Comparison of ENCODE assay signal across 8 cellular contexts in genomic region chr1:63615809-63616420, GRCh38. TPM values are rescaled to one million over a fixed set of nuclear protein-coding genes. Genes with fewer than 3 reads are reported as not detected.
DNase-seq lines count a peak whose midpoint lies in the region; ATAC-seq, FAIRE-seq and TF ChIP-seq lines count a peak whose summit lies in the region.

No MANE protein-coding gene starts in this region.

- H3K9ac ChIP-seq in H1 (replicated peaks in 1 of 4; ENCODE audit: extremely low read depth in 1 of 4, low read depth in 3 of 4, low read length in 3 of 4): no peak overlapping the region

- H3K23me2 ChIP-seq in H1 (ENCODE audit: low read depth, low read length): no peaks in the 10 kb centered on the region

- H3K4ac ChIP-seq in H1 (replicated peaks; ENCODE audit: insufficient read length, low read depth, low read length): no peak overlapping the region

- H3K27ac ChIP-seq in H1 (ENCODE audit: low read depth, low read length): no peak overlapping the region

- H3K4me1 ChIP-seq in H1 (replicated peaks in 1 of 4; ENCODE audit: control insufficient read depth in 3 of 4, insufficient read depth in 4 of 4, low read length in 3 of 4): peaks cover 0 to 12% (median 0%) of the 10 kb centered on the region in 4 experiments; a peak in 1 of 7 replicates

- no peaks in the 10 kb centered on the region; the same call in 1 of the 2 replicates for H3K79me1 ChIP-seq in H1 (ENCODE audit: low read depth, low read length)

- H4K20me1 ChIP-seq in H1 (replicated peaks in 1 of 2; ENCODE audit: control insufficient read depth in 1 of 2, insufficient read depth in 2 of 2, low read length in 2 of 2): no peaks in the 10 kb centered on the region

- TF ChIP-seq CTCF in H1 (IDR thresholded peaks at IDR 0.05; ENCODE audit: control extremely low read depth in 1 of 3, insufficient read depth in 1 of 3, low read depth in 1 of 3, low read length in 3 of 3): peak; percentile 31 to 72 (median 59)

- H3K4me2 ChIP-seq in H1 (ENCODE audit: insufficient read depth in 1 of 2, low read depth in 2 of 2, low read length in 2 of 2): no peak overlapping the region

- H3K56ac ChIP-seq in H1 (replicated peaks; ENCODE audit: insufficient read length, low read depth, low read length): no peak overlapping the region

- no peak overlapping the region for H3K27ac Mint-ChIP-seq in activated CD8-positive, alpha-beta T cell treated with anti-CD3 and anti-CD28 coated beads, Interleukin-2, amount 10 ng/mL, durations not matched to agents 7 days and 5 days
- no peak overlapping the region for H3K27ac Mint-ChIP-seq in stimulated activated effector memory CD8-positive, alpha-beta T cell treated with anti-CD3 and anti-CD28 coated beads, Interleukin-12 subunit alpha, Interleukin-12 subunit beta, amount 100 ng/mL, for 72 hours

- H3K9me3 ChIP-seq in H1 (ENCODE audit: insufficient read depth in 2 of 2, low read depth in 1 of 2, low read length in 1 of 2): no peaks in the 10 kb centered on the region

- H2BK15ac ChIP-seq in H1 (ENCODE audit: low read length): no peak overlapping the region

- peak; percentile 84 to 85 for TF ChIP-seq RAD21 in H1 (IDR thresholded peaks at IDR 0.05 in 1 of 2, conservative IDR thresholded peaks at IDR 0.05 in 1 of 2; ENCODE audit: low read depth in 2 of 2, low read length in 2 of 2)

- H3K23ac ChIP-seq in H1 (ENCODE audit: insufficient read length): no peak overlapping the region

- no peak overlapping the region for H4K5ac ChIP-seq in H1 (ENCODE audit: insufficient read length, low read depth, low read length)

- no peaks in the 10 kb centered on the region for H3K79me2 ChIP-seq in H1 (ENCODE audit: control insufficient read depth in 1 of 2, insufficient read depth in 2 of 2, low read length in 2 of 2)

- FAIRE-seq in GM12892 (lab: Jason Lieb, UNC) (peak; percentile 36), H1 (lab: Jason Lieb, UNC) (peak; percentile 97)

- H4K8ac ChIP-seq in H1 (ENCODE audit: extremely low read depth, insufficient read depth, low read length): no peak overlapping the region

- TF ChIP-seq EP300 in H1 (IDR thresholded peaks at IDR 0.05; ENCODE audit: borderline replicate concordance in 1 of 2, low read depth in 2 of 2, low read length in 2 of 2): no peak

- H4K91ac ChIP-seq in H1 (replicated peaks; ENCODE audit: insufficient read length, low read length): no peak overlapping the region

- DNase-seq in 8988T (peak; percentile 10), GM12892 (ENCODE audit: insufficient read length) (peak; percentile 24), NCI-H82 treated with DMSO at 0.1 percent for 48 hours (lab: John Stamatoyannopoulos, UW; ENCODE audit: unreplicated experiment) (peak; percentile 58), H1 (ENCODE audit: low read depth in 1 of 2, low spot score in 2 of 2) (peak in 1 of 2 experiments; percentile 78), midbrain (lab: John Stamatoyannopoulos, UW) (peak; percentile 86)
- peak; percentile 75 for DNase-seq in activated CD8-positive, alpha-beta T cell treated with anti-CD3 and anti-CD28 coated beads, Interleukin-2, amount 10 ng/mL, durations not matched to agents 7 days and 5 days
- DNase-seq in stimulated activated effector memory CD8-positive, alpha-beta T cell treated with anti-CD3 and anti-CD28 coated beads, Interleukin-12 subunit alpha, Interleukin-12 subunit beta, amount 100 ng/mL, for 72 hours (ENCODE audit: low spot score in 2 of 2): peak; percentile 57 to 78

- peaks cover 3% of the 10 kb centered on the region for H3K4me1 Mint-ChIP-seq in activated CD8-positive, alpha-beta T cell treated with anti-CD3 and anti-CD28 coated beads, Interleukin-2, amount 10 ng/mL, durations not matched to agents 7 days and 5 days (ENCODE audit: low read depth)
- peaks cover 4% of the 10 kb centered on the region for H3K4me1 Mint-ChIP-seq in stimulated activated effector memory CD8-positive, alpha-beta T cell treated with anti-CD3 and anti-CD28 coated beads, Interleukin-12 subunit alpha, Interleukin-12 subunit beta, amount 100 ng/mL, for 72 hours

- no peaks in the 10 kb centered on the region for H3K27me3 ChIP-seq in H1 (replicated peaks in 1 of 4; ENCODE audit: control insufficient read depth in 3 of 4, extremely low read depth in 1 of 4, insufficient read depth in 3 of 4, low read length in 3 of 4)

- no peak overlapping the region for H3K18ac ChIP-seq in H1 (ENCODE audit: extremely low read depth, low read length)

- H2BK12ac ChIP-seq in H1 (ENCODE audit: low read depth, low read length): no peak overlapping the region

- no peak overlapping the region for H2BK20ac ChIP-seq in H1 (ENCODE audit: low read length)

- no peaks in the 10 kb centered on the region for H3K27me3 Mint-ChIP-seq in activated CD8-positive, alpha-beta T cell treated with anti-CD3 and anti-CD28 coated beads, Interleukin-2, amount 10 ng/mL, durations not matched to agents 7 days and 5 days (ENCODE audit: low read depth)

- H3K4me3 ChIP-seq in H1 (ENCODE audit: extremely low read depth in 1 of 4, insufficient read depth in 2 of 4, low read depth in 3 of 4, low read length in 4 of 4): no peak overlapping the region

- H2AFZ ChIP-seq in H1 (ENCODE audit: low read length): no peak overlapping the region

- H3K36me3 ChIP-seq in H1 (ENCODE audit: control insufficient read depth in 2 of 4, insufficient read depth in 4 of 4, low read length in 3 of 4): no peaks in the 10 kb centered on the region

- no peak overlapping the region for H3K14ac ChIP-seq in H1 (ENCODE audit: insufficient read length)

- WGBS in H1 (ENCODE audit: extremely low coverage in 1 of 2, insufficient coverage in 1 of 2, insufficient read length in 1 of 2, insufficient replicate concordance in 2 of 2, low coverage in 1 of 2, low lambda C conversion rate in 2 of 2, missing lambda C conversion rate in 1 of 2), 2 experiments: 25% methylated on average over 5 of the region's 5 CpGs; no CpG with 5 or more reads in 1 of the 2 experiments

- peak; percentile 69 for ATAC-seq in HG03432 (IDR thresholded peaks at IDR 0.05; ENCODE audit: unreplicated experiment)
- peak; percentile 61 for ATAC-seq in activated CD8-positive, alpha-beta T cell treated with anti-CD3 and anti-CD28 coated beads, Interleukin-2, amount 10 ng/mL, durations not matched to agents 7 days and 5 days
- ATAC-seq in stimulated activated effector memory CD8-positive, alpha-beta T cell treated with anti-CD3 and anti-CD28 coated beads, Interleukin-12 subunit alpha, Interleukin-12 subunit beta, amount 100 ng/mL, for 72 hours: peak; percentile 52

- CTCF ChIA-PET in activated CD8-positive, alpha-beta T cell treated with anti-CD3 and anti-CD28 coated beads, Interleukin-2, amount 10 ng/mL, durations not matched to agents 7 days and 5 days (lab: Charles Lee): interaction anchor here (1.0 to 1.8 kb wide), 6 partner anchors 10 to 629 kb away, joined by 3 to 24 read pairs (median 9); no protein-coding TSS in a partner anchor
- CTCF ChIA-PET in H1 (lab: Charles Lee; ENCODE audit: partially characterized antibody): interaction anchor here (0.6 to 3.0 kb wide), 36 partner anchors 8 to 648 kb away, joined by 3 to 18 read pairs (median 5); partner anchors contain the start of gene ROR1

- no peaks in the 10 kb centered on the region for H3K9me3 Mint-ChIP-seq in activated CD8-positive, alpha-beta T cell treated with anti-CD3 and anti-CD28 coated beads, Interleukin-2, amount 10 ng/mL, durations not matched to agents 7 days and 5 days (ENCODE audit: insufficient read depth)
- H3K9me3 Mint-ChIP-seq in stimulated activated effector memory CD8-positive, alpha-beta T cell treated with anti-CD3 and anti-CD28 coated beads, Interleukin-12 subunit alpha, Interleukin-12 subunit beta, amount 100 ng/mL, for 72 hours: no peaks in the 10 kb centered on the region

- H3K36me3 Mint-ChIP-seq in activated CD8-positive, alpha-beta T cell treated with anti-CD3 and anti-CD28 coated beads, Interleukin-2, amount 10 ng/mL, durations not matched to agents 7 days and 5 days (ENCODE audit: low read depth): peaks cover 2% of the 10 kb centered on the region
- peaks cover 5% of the 10 kb centered on the region for H3K36me3 Mint-ChIP-seq in stimulated activated effector memory CD8-positive, alpha-beta T cell treated with anti-CD3 and anti-CD28 coated beads, Interleukin-12 subunit alpha, Interleukin-12 subunit beta, amount 100 ng/mL, for 72 hours

- H3K4me3 Mint-ChIP-seq in activated CD8-positive, alpha-beta T cell treated with anti-CD3 and anti-CD28 coated beads, Interleukin-2, amount 10 ng/mL, durations not matched to agents 7 days and 5 days: no peak overlapping the region
- no peak overlapping the region for H3K4me3 Mint-ChIP-seq in stimulated activated effector memory CD8-positive, alpha-beta T cell treated with anti-CD3 and anti-CD28 coated beads, Interleukin-12 subunit alpha, Interleukin-12 subunit beta, amount 100 ng/mL, for 72 hours

- POLR2A ChIA-PET in activated CD8-positive, alpha-beta T cell treated with anti-CD3 and anti-CD28 coated beads, Interleukin-2, amount 10 ng/mL, durations not matched to agents 7 days and 5 days (lab: Charles Lee): no interaction called here
- POLR2A ChIA-PET in H1 (lab: Charles Lee; ENCODE audit: partially characterized antibody): interaction anchor here (0.6 kb wide), 2 partner anchors 16 to 76 kb away, joined by 3 read pairs; no protein-coding TSS in a partner anchor

- H2BK5ac ChIP-seq in H1 (ENCODE audit: low read depth, low read length): no peak overlapping the region

- no peak for TF ChIP-seq POLR2A in GM12892 (IDR thresholded peaks at IDR 0.05; ENCODE audit: low read depth, low read length)
- TF ChIP-seq POLR2A in H1 (IDR thresholded peaks at IDR 0.05; ENCODE audit: control extremely low read depth in 1 of 2, low read depth in 2 of 2, low read length in 2 of 2): no peak

- H2BK120ac ChIP-seq in H1 (replicated peaks; ENCODE audit: low read depth, low read length): no peak overlapping the region

- no peak overlapping the region for H2AK5ac ChIP-seq in H1 (ENCODE audit: low read depth, low read length)

TF ChIP-seq in H1, 55 proteins besides CTCF, POLR2A, EP300 and RAD21 (continues in another document):
- TF ChIP-seq RNF2 (IDR thresholded peaks at IDR 0.05; ENCODE audit: borderline replicate concordance, low read depth, low read length, missing control alignments, poor library complexity, severe bottlenecking) (no peak), SAP30 (IDR thresholded peaks at IDR 0.05; ENCODE audit: insufficient read depth, insufficient replicate concordance, low read length) (no peak), KDM4A (IDR thresholded peaks at IDR 0.05; ENCODE audit: low read depth, low read length, severe bottlenecking) (no peak)

RNA-seq across cellular contexts. Expression of gene PGM1, which starts 22.7 kb away (rescaled TPM):
- 47.3 TPM for polyA plus RNA-seq in GM12892 (2012; ENCODE audit: missing spikeins)
- 10 to 100 TPM; 60.1 to 65.9 TPM for total RNA-seq in activated CD8-positive, alpha-beta T cell treated with anti-CD3 and anti-CD28 coated beads, Interleukin-2, amount 10 ng/mL, durations not matched to agents 7 days and 5 days
- total RNA-seq in H1 (2021; fragmentation: NEBNext Ultra II Directional; extraction: Animal tissue kit (Norgen Biotek cat#: 25700)): 60.2 and 65.4 TPM in 2 replicates
- polyA plus RNA-seq in H1 (2011; rRNA removed): 33.0 and 37.4 TPM in 2 replicates
- polyA plus RNA-seq in H1 (2011; cell fraction: cytosol; rRNA removed): 40.6 TPM
- 41.9 TPM for polyA plus RNA-seq in H1 (2011; cell fraction: nucleus; rRNA removed)
- 60.4 to 75.1 TPM (median 68.0 TPM) in 4 replicates for polyA plus RNA-seq in H1 (2012, experiment 1 of 2)
- 48.0 TPM for polyA plus RNA-seq in H1 (2012, experiment 2 of 2)
- 50.1 TPM for polyA plus RNA-seq in H1 (2013, experiment 1 of 2)
- 47.0 TPM for polyA plus RNA-seq in H1 (2013, experiment 2 of 2)
- polyA minus RNA-seq in H1 (2011; rRNA and poly(A)+ RNA removed): 44.4 and 48.0 TPM in 2 replicates
- 32.4 TPM for polyA minus RNA-seq in H1 (2011; cell fraction: cytosol; rRNA and poly(A)+ RNA removed)
- polyA minus RNA-seq in H1 (2011; cell fraction: nucleus; rRNA and poly(A)+ RNA removed): 24.7 TPM
